ENCODE assay signal across 24 cellular contexts in the genomic region with DNA sequence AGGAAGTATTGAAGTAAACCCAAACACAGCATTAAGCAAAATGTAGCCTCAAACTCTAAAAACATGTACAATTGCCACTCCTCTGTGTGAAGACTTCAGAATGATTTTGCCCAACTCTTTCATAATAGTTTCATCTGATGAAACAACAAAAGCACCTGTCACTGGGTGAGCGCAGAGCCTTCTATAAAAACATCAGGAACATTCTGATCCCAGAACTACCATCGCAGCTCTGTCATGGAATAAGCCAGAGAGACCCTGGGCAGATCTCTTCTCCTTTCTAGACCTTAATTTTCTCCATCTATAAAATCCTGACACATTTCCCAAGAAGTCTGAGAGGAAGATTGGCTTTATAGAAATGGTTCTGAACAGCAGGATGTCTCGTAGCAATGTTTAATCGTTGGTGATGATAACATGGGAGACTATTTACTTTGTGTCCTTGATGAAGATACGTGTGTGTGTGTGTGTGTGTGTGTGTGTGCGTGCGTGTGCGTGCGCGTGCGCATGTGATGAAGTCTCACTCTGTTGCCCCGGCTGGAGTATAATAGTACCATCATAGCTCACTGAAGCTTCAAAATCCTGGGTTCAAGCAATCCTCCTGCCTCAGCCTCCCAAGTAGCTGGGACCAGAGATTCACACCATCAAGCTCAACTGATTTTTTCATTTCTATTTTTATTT.
"Had no signal": no experiment of that assay in that cellular context is flagged by ENCODE, and none has a peak within 500 bp of the region (broad histone marks: within the 10 kb centered on the region; RNA-seq: fewer than 3 reads in every experiment).

No MANE protein-coding gene starts in this region.

- H3K9me3 ChIP-seq: breast epithelium, lower lobe of right lung, ovary, transverse colon had no signal

- H3K27me3 ChIP-seq: breast epithelium, hepatocyte, ovary, transverse colon had no signal

- H3K4me2 ChIP-seq: hepatocyte had no signal

- H3K4me3 ChIP-seq: breast epithelium, hepatocyte, lower lobe of right lung, ovary, transverse colon had no signal

- H2AFZ ChIP-seq: hepatocyte had no signal

- H3K27ac ChIP-seq: hepatocyte, lower lobe of right lung, ovary, transverse colon, WERI-Rb-1 had no signal

- H3K4me1 ChIP-seq: breast epithelium, lower lobe of right lung, transverse colon had no signal

- ATAC-seq: activated CD4-positive, CD25-positive, alpha-beta regulatory T cell treated with anti-CD3 and anti-CD28 coated beads, Interleukin-2, amount 50 U/mL, for 24 hours; activated naive CD8-positive, alpha-beta T cell treated with anti-CD3 and anti-CD28 coated beads, Interleukin-2, amount 50 U/mL, for 24 hours; activated T-helper 17 cell treated with anti-CD3 and anti-CD28 coated beads, Interleukin-2, amount 50 U/mL, for 72 hours; left colon; lower lobe of right lung; naive thymus-derived CD4-positive, alpha-beta T cell; T-helper 17 cell had no signal

- H3K36me3 ChIP-seq: breast epithelium, lower lobe of right lung, ovary, transverse colon, WERI-Rb-1 had no signal

- DNase-seq: activated CD4-positive, alpha-beta T cell treated with anti-CD3 and anti-CD28 coated beads for 48 hours; activated CD4-positive, alpha-beta T cell treated with anti-CD3 and anti-CD28 coated beads, Interleukin-2, amount 50 U/mL, for 48 hours; activated CD8-positive, alpha-beta memory T cell treated with anti-CD3 and anti-CD28 coated beads for 24 hours; activated CD8-positive, alpha-beta memory T cell treated with anti-CD3 and anti-CD28 coated beads, Interleukin-2, amount 50 U/mL, for 4 hours; activated gamma-delta T cell treated with Interleukin-2 at 50 U/mL for 16 hours; activated naive CD8-positive, alpha-beta T cell treated with anti-CD3 and anti-CD28 coated beads, Interleukin-2, amount 50 U/mL, for 24 hours; activated T-cell treated with anti-CD3 and anti-CD28 coated beads, Interleukin-2, amount 50 U/mL, for 1 hour; amygdala; dermis blood vessel endothelial cell; effector CD4-positive, alpha-beta T cell; left colon; lower lobe of right lung; naive thymus-derived CD4-positive, alpha-beta T cell; ovary; stimulated activated CD4-positive, alpha-beta T cell treated with anti-CD3 and anti-CD28 coated beads, Interleukin-2, amount 100 ng/mL, for 48 hours; stimulated activated naive CD4-positive, alpha-beta T cell treated with Interleukin-2 at 50 U/mL for 16 hours; T-helper 17 cell; T1000; transverse colon; WERI-Rb-1 had no signal
